ENCODE assay signal across 9 cellular contexts in genomic region chr4:37715889-37716402, GRCh38. TPM values are rescaled to one million over a fixed set of nuclear protein-coding genes. Genes with fewer than 3 reads are reported as not detected.
DNase-seq lines count a peak whose midpoint lies in the region; ATAC-seq, FAIRE-seq and TF ChIP-seq lines count a peak whose summit lies in the region.
"Had no signal": no experiment of that assay in that cellular context is flagged by ENCODE, and none has a peak within 500 bp of the region (broad histone marks: within the 10 kb centered on the region; RNA-seq: fewer than 3 reads in every experiment).

No MANE protein-coding gene starts in this region.

- H3K9me3 ChIP-seq in RWPE2 (ENCODE audit: severe bottlenecking): no peaks in the 10 kb centered on the region
- no peaks in the 10 kb centered on the region for H3K9me3 ChIP-seq in small intestine (ENCODE audit: control insufficient read depth, low read depth)
- H3K9me3 ChIP-seq in ovary: no peaks in the 10 kb centered on the region

- peaks cover 3% of the 10 kb centered on the region for H3K27me3 Mint-ChIP-seq in type B pancreatic cell
- H3K27me3 Mint-ChIP-seq: brain had no signal

- H3K4me1 ChIP-seq in RWPE2 (ENCODE audit: insufficient read depth, poor library complexity, severe bottlenecking): peaks cover 22% of the 10 kb centered on the region
- no peaks in the 10 kb centered on the region for H3K4me1 ChIP-seq in small intestine (ENCODE audit: control insufficient read depth in 2 of 2, insufficient read depth in 1 of 2, low read depth in 1 of 2, low read length in 1 of 2)
- no peaks in the 10 kb centered on the region for H3K4me1 ChIP-seq in ovary (ENCODE audit: insufficient read depth)

- no peak overlapping the region for H3K27ac ChIP-seq in RWPE2 (ENCODE audit: poor library complexity, severe bottlenecking)
- H3K27ac ChIP-seq in small intestine (ENCODE audit: low read depth in 1 of 2, low read length in 1 of 2): no peak overlapping the region
- no peak overlapping the region for H3K27ac ChIP-seq in ovary

- peaks cover 7% of the 10 kb centered on the region for H3K4me1 Mint-ChIP-seq in type B pancreatic cell (ENCODE audit: unreplicated experiment)

- H3K36me3 ChIP-seq in RWPE2 (ENCODE audit: low read depth): no peaks in the 10 kb centered on the region
- no peaks in the 10 kb centered on the region for H3K36me3 ChIP-seq in small intestine (ENCODE audit: control insufficient read depth in 2 of 2, insufficient read depth in 2 of 2, low read length in 2 of 2)
- no peaks in the 10 kb centered on the region for H3K36me3 ChIP-seq in ovary

- H3K4me3 ChIP-seq in RWPE2 (ENCODE audit: severe bottlenecking) (no peak overlapping the region), small intestine (ENCODE audit: low read depth in 1 of 2, low read length in 2 of 2) (no peak overlapping the region), ovary (no peak overlapping the region)

- intact Hi-C loops in ovary (cut with DNase I): no loop called here

- DNase-seq in DMS 273 treated with DMSO at 0.1 percent for 48 hours (lab: John Stamatoyannopoulos, UW) (peak; percentile 22), RWPE2 (ENCODE audit: low spot score) (peak; percentile 64), small intestine (peak; percentile 93), type B pancreatic cell (ENCODE audit: extremely low spot score, unreplicated experiment) (no peak), NCI-H345 treated with DMSO at 0.1 percent for 48 hours (lab: John Stamatoyannopoulos, UW; ENCODE audit: unreplicated experiment) (no peak), ovary (no peak)

- H3K27me3 ChIP-seq in RWPE2 (ENCODE audit: insufficient read depth, poor library complexity, severe bottlenecking): no peaks in the 10 kb centered on the region
- H3K27me3 ChIP-seq in small intestine (ENCODE audit: control insufficient read depth in 2 of 2, insufficient read depth in 2 of 2, low read length in 2 of 2): no peaks in the 10 kb centered on the region
- no peaks in the 10 kb centered on the region for H3K27me3 ChIP-seq in ovary

- TF ChIP-seq POLR2A in ovary (IDR thresholded peaks at IDR 0.05): no peak

- no peak overlapping the region for H3K4me3 Mint-ChIP-seq in type B pancreatic cell
- H3K4me3 Mint-ChIP-seq: brain had no signal

- H3K36me3 Mint-ChIP-seq in type B pancreatic cell: no peaks in the 10 kb centered on the region
- H3K36me3 Mint-ChIP-seq: brain had no signal

- TF ChIP-seq EP300 in ovary (IDR thresholded peaks at IDR 0.05): no peak

- TF ChIP-seq CTCF in RWPE2 (IDR thresholded peaks at IDR 0.05; ENCODE audit: poor library complexity, severe bottlenecking) (no peak), type B pancreatic cell (conservative IDR thresholded peaks at IDR 0.05) (no peak), ovary (IDR thresholded peaks at IDR 0.05) (no peak)

- 17 to 48% (median 23%) methylated on average over 4 of the region's 4 CpGs for WGBS in small intestine, 3 donors
- 63 to 76% (median 67%) methylated on average over 4 of the region's 4 CpGs for WGBS in ovary, 3 donors

- ATAC-seq in GM19023 (IDR thresholded peaks at IDR 0.05; ENCODE audit: unreplicated experiment): peak; percentile 79
- peak; percentile 80 for ATAC-seq in HG03103 (IDR thresholded peaks at IDR 0.05; ENCODE audit: low read depth, unreplicated experiment)
- ATAC-seq in RWPE2 (ENCODE audit: low read depth): peak; percentile 80

- FAIRE-seq in small intestine (lab: Jason Lieb, UNC): peak; percentile 88

- H3K27ac Mint-ChIP-seq in type B pancreatic cell: no peak overlapping the region

- no peaks in the 10 kb centered on the region for H3K9me3 Mint-ChIP-seq in type B pancreatic cell
- H3K9me3 Mint-ChIP-seq: brain had no signal

RNA-seq across cellular contexts. Expression of gene RELL1, which starts 29.8 kb away (rescaled TPM):
- polyA plus RNA-seq in small intestine (1 to 10 TPM in 2 of 3 donors, under 1 TPM in 1; 0.89 to 6.8 (median 1.6) TPM), ovary (1 to 10 TPM; 4.1 to 7.4 TPM)
- total RNA-seq in type B pancreatic cell (ENCODE audit: low replicate concordance) (31.6 and 45.8 TPM in 2 replicates), ovary (10 to 100 TPM; 21.3 to 31.4 (median 24.4) TPM)

Comparison
In these comparisons a context has a peak if more than half of its experiments do, and no peak if none do; other contexts are left out.
1. DNase-seq: peak in DMS 273 treated with DMSO at 0.1 percent for 48 hours (single experiment), RWPE2 (single experiment) and small intestine (single experiment); none in type B pancreatic cell (single experiment), NCI-H345 treated with DMSO at 0.1 percent for 48 hours (single experiment) and ovary (0 of 5).
2. Peak in every context shown above with its lines, with median percentiles within 50 percentile points of each other: ATAC-seq.